In the genomic region with DNA sequence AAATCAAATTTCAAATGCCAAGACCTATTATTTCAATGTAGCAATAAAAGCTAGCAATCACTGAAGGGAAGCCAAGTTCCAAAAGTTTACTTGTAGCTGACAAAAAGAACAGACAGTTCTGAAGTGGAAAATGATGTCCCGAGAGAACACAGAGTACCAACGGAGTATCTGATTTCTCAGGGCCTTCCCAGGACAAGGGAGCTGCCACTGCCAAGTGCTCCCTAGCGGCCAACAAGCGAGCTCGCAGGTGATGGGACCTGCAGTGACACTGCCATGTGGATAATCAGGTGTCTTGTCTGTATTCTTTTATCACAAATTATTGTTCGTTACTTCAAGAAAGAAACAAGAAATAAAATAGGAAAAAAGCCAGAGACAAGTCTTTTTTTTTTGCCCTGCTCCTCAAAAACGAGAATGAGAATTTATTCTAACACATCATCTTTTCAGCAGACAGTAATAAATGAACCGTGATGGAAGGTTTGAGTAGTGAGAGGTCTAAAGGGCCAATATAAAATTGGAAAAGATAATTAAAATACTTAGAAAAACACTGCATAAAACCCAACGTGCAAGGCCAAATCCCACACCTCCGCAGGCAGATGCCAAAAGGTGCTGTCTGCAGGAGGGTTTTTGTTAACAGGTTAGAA, we compare ENCODE assay signal across 1 cellular context.
TF ChIP-seq lines count a peak whose summit lies in the region.

No MANE protein-coding gene starts in this region.

TF ChIP-seq in SK-N-SH treated with all-trans-retinoic acid at 6 μM for 48 hours, 23 proteins besides CTCF, POLR2A, EP300 and RAD21 (continued from another document):
- TF ChIP-seq, protein P1, sequence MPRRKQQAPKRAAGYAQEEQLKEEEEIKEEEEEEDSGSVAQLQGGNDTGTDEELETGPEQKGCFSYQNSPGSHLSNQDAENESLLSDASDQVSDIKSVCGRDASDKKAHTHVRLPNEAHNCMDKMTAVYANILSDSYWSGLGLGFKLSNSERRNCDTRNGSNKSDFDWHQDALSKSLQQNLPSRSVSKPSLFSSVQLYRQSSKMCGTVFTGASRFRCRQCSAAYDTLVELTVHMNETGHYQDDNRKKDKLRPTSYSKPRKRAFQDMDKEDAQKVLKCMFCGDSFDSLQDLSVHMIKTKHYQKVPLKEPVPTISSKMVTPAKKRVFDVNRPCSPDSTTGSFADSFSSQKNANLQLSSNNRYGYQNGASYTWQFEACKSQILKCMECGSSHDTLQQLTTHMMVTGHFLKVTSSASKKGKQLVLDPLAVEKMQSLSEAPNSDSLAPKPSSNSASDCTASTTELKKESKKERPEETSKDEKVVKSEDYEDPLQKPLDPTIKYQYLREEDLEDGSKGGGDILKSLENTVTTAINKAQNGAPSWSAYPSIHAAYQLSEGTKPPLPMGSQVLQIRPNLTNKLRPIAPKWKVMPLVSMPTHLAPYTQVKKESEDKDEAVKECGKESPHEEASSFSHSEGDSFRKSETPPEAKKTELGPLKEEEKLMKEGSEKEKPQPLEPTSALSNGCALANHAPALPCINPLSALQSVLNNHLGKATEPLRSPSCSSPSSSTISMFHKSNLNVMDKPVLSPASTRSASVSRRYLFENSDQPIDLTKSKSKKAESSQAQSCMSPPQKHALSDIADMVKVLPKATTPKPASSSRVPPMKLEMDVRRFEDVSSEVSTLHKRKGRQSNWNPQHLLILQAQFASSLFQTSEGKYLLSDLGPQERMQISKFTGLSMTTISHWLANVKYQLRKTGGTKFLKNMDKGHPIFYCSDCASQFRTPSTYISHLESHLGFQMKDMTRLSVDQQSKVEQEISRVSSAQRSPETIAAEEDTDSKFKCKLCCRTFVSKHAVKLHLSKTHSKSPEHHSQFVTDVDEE (CRISPR knock-in tag; IDR thresholded peaks at IDR 0.05): no peak
